10 cellular contexts compared by ENCODE assay signal in the genomic region with DNA sequence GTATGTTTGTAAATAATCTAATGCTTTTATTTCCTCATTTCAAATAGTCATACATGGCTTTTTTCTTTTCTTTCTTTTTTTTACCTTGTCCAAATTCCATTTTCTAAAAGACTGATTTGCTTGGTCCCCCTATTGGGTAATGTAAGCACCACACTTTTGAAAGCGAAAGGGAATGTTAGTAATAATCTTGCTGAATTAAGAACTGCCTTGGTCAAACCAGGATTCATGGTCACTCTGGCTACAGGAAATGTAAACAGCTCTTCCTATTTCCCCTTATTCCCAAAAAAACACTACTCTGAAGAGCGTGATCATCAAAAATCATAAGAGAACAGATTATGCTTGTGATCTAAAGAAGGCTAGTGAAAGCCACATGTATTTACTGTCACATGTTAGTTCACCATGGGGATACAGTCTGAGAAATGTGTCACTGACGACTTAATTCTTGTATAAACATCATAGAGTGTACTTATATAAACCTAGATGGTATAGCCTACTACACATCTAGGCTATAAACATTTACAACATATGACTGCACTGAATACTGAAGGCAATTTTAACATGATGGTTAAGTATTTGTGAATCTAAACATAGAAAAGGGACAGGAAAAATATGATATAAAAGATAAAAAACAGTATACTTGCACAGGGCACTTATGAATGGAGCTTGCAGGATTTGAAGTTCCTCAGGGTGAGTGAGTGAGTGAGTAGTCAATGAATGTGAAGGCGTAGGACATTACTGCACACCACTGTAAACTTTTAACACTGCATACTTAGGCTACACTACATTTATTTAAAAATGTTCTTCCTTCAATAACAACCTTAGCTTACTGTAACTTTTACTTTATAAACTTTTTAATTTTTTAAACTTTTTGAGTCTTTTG.
DNase-seq lines count a peak whose midpoint lies in the region; ATAC-seq and TF ChIP-seq lines count a peak whose summit lies in the region.
"Had no signal": no experiment of that assay in that cellular context is flagged by ENCODE, and none has a peak within 500 bp of the region (broad histone marks: within the 10 kb centered on the region; RNA-seq: fewer than 3 reads in every experiment).

No MANE protein-coding gene starts in this region.

- no peaks in the 10 kb centered on the region for H3K4me1 ChIP-seq in neuronal stem cell (ENCODE audit: control insufficient read depth in 2 of 2, insufficient read depth in 1 of 2, low read depth in 1 of 2, low read length in 2 of 2)
- H3K4me1 ChIP-seq: prostate gland had no signal

- H2AK5ac ChIP-seq in neuronal stem cell (ENCODE audit: low read depth, low read length): no peak overlapping the region

- intact Hi-C loops in left colon (cut with DNase I, micrococcal nuclease): no loop called here

- peaks cover 2 to 53% of the 10 kb centered on the region in 2 donors for H3K36me3 ChIP-seq in neuronal stem cell (replicated peaks in 1 of 2; ENCODE audit: control insufficient read depth in 2 of 2, insufficient read depth in 2 of 2, low read length in 2 of 2)
- H3K36me3 ChIP-seq: colonic mucosa, prostate gland had no signal

- no peak overlapping the region for H2BK12ac ChIP-seq in neuronal stem cell (ENCODE audit: low read length)

- no peaks in the 10 kb centered on the region for H3K9me3 ChIP-seq in neuronal stem cell (replicated peaks in 1 of 2; ENCODE audit: control insufficient read depth in 2 of 2, insufficient read depth in 1 of 2, low read depth in 1 of 2, low read length in 2 of 2)
- H3K9me3 ChIP-seq: colonic mucosa, prostate gland had no signal

- H2BK120ac ChIP-seq in neuronal stem cell (ENCODE audit: low read depth, low read length): no peak overlapping the region

- no peak overlapping the region for H3K4me3 ChIP-seq in cardiac fibroblast (replicated peaks in 1 of 2; ENCODE audit: low read depth in 2 of 2, low read length in 2 of 2)
- no peak overlapping the region for H3K4me3 ChIP-seq in neuronal stem cell (ENCODE audit: low read length in 2 of 2)
- H3K4me3 ChIP-seq: colonic mucosa, prostate gland had no signal

- no peak overlapping the region for H2BK15ac ChIP-seq in neuronal stem cell (ENCODE audit: low read length)

- peak; percentile 4 for DNase-seq in ACHN
- DNase-seq in HT-29 (ENCODE audit: low spot score): peak; percentile 4
- DNase-seq in cardiac fibroblast (ENCODE audit: low read depth in 2 of 2): peak; percentile 7 to 73
- no peak for DNase-seq in left colon
- DNase-seq in neuronal stem cell (ENCODE audit: low spot score): no peak
- no peak for DNase-seq in mesenteric fat pad (ENCODE audit: low spot score)
- DNase-seq: colonic mucosa had no signal

- H3K18ac ChIP-seq in neuronal stem cell (ENCODE audit: low read length): no peak overlapping the region

- TF ChIP-seq CTCF in cardiac fibroblast (IDR thresholded peaks at IDR 0.05; ENCODE audit: low read depth, low read length): peak; percentile 28

- H3K79me1 ChIP-seq in neuronal stem cell (ENCODE audit: low read depth, low read length): no peaks in the 10 kb centered on the region

- H3K23ac ChIP-seq in neuronal stem cell (ENCODE audit: low read depth, low read length, poor library complexity): no peak overlapping the region

- no peak overlapping the region for H4K91ac ChIP-seq in neuronal stem cell (ENCODE audit: low read depth, low read length, poor library complexity)

- no peaks in the 10 kb centered on the region for H3K27me3 ChIP-seq in neuronal stem cell (ENCODE audit: control insufficient read depth in 3 of 3, insufficient read depth in 3 of 3, low read depth in 1 of 3, low read length in 3 of 3)
- H3K27me3 ChIP-seq: colonic mucosa had no signal

- ATAC-seq in left colon: peak; percentile 96
- ATAC-seq in GM21786 (IDR thresholded peaks at IDR 0.05; ENCODE audit: unreplicated experiment): no peak
- ATAC-seq in HG02678 (IDR thresholded peaks at IDR 0.05; ENCODE audit: unreplicated experiment): no peak

- H2BK5ac ChIP-seq in neuronal stem cell (ENCODE audit: low read length): no peak overlapping the region

- no peak overlapping the region for H3K4ac ChIP-seq in neuronal stem cell (ENCODE audit: low read length)

- H3K14ac ChIP-seq in neuronal stem cell (ENCODE audit: low read length): no peak overlapping the region

- WGBS in neuronal stem cell (ENCODE audit: extremely low coverage in 2 of 2, insufficient read length in 2 of 2, insufficient replicate concordance in 1 of 2), 2 donors: no CpG with 5 or more reads among the region's 4 CpGs

- no peak overlapping the region for H4K8ac ChIP-seq in neuronal stem cell (ENCODE audit: low read depth, low read length)

- H3K9ac ChIP-seq in neuronal stem cell (ENCODE audit: low read depth, low read length, poor library complexity): no peak overlapping the region

- H2AFZ ChIP-seq in neuronal stem cell (ENCODE audit: low read length): no peak overlapping the region

- in situ Hi-C loops in ACHN (cut with HindIII; ENCODE audit: low pct_ligation_motif_present, low pct_unique_long_range_greater_than_20kb, low sequenced_read_pairs): no loop called here

- no peak overlapping the region for H3K4me2 ChIP-seq in neuronal stem cell (ENCODE audit: insufficient read depth, low read length, poor library complexity, severe bottlenecking)

- no peak overlapping the region for H3K27ac ChIP-seq in neuronal stem cell (replicated peaks; ENCODE audit: low read length)
- H3K27ac ChIP-seq: colonic mucosa, prostate gland had no signal

Comparison
In these comparisons a context has a peak if more than half of its experiments do, and no peak if none do; other contexts are left out.
1. DNase-seq: peak in ACHN (single experiment), HT-29 (single experiment) and cardiac fibroblast (2 of 2); none in left colon (0 of 2), neuronal stem cell (single experiment) and mesenteric fat pad (single experiment).